Comparison of ENCODE assay signal across 7 cellular contexts in genomic region chrX:108199691-108200090, GRCh38.
DNase-seq lines count a peak whose midpoint lies in the region; ATAC-seq, FAIRE-seq and TF ChIP-seq lines count a peak whose summit lies in the region.

No MANE protein-coding gene starts in this region.

- H3K9me3 ChIP-seq in pancreas = no peaks in the 10 kb centered on the region

- H3K4me1 ChIP-seq in pancreas = no peaks in the 10 kb centered on the region

- TF ChIP-seq CTCF in dorsolateral prefrontal cortex (IDR thresholded peaks at IDR 0.05 in 54 of 56, conservative IDR thresholded peaks at IDR 0.05 in 2 of 56; ENCODE audit: low read depth in 1 of 56, partially characterized antibody in 56 of 56) (peak in 55 of 56 donors; percentile 11 to 69 (median 51)), pancreas (IDR thresholded peaks at IDR 0.05) (no peak)

- H3K4me1 Mint-ChIP-seq in activated T-helper 2 cell treated with anti-CD3 and anti-CD28 coated beads, Interferon-gamma antibody, Interleukin-2, Interleukin-4, amounts not matched to agents 10 μg/mL and 5 μg/mL and 100 μg/mL, durations not matched to agents 14 hours and 24 hours and 36 hours (ENCODE audit: low read depth) = no peaks in the 10 kb centered on the region

- ATAC-seq in GM21423 (IDR thresholded peaks at IDR 0.05; ENCODE audit: unreplicated experiment) (peak; percentile 78), pancreas (peak in 3 of 4 donors; percentile 37 to 64 (median 44))

- no peak overlapping the region for H3K27ac Mint-ChIP-seq in activated T-helper 2 cell treated with anti-CD3 and anti-CD28 coated beads, Interferon-gamma antibody, Interleukin-2, Interleukin-4, amounts not matched to agents 10 μg/mL and 5 μg/mL and 100 μg/mL, durations not matched to agents 14 hours and 24 hours and 36 hours

- H3K27me3 Mint-ChIP-seq in activated T-helper 2 cell treated with anti-CD3 and anti-CD28 coated beads, Interferon-gamma antibody, Interleukin-2, Interleukin-4, amounts not matched to agents 10 μg/mL and 5 μg/mL and 100 μg/mL, durations not matched to agents 14 hours and 24 hours and 36 hours (ENCODE audit: low read depth) = peaks cover 4% of the 10 kb centered on the region

- H3K36me3 ChIP-seq in pancreas = no peaks in the 10 kb centered on the region

- no peaks in the 10 kb centered on the region for H3K9me3 Mint-ChIP-seq in activated T-helper 2 cell treated with anti-CD3 and anti-CD28 coated beads, Interferon-gamma antibody, Interleukin-2, Interleukin-4, amounts not matched to agents 10 μg/mL and 5 μg/mL and 100 μg/mL, durations not matched to agents 14 hours and 24 hours and 36 hours

- no peaks in the 10 kb centered on the region for H3K36me3 Mint-ChIP-seq in activated T-helper 2 cell treated with anti-CD3 and anti-CD28 coated beads, Interferon-gamma antibody, Interleukin-2, Interleukin-4, amounts not matched to agents 10 μg/mL and 5 μg/mL and 100 μg/mL, durations not matched to agents 14 hours and 24 hours and 36 hours (ENCODE audit: low read depth)

- H3K4me3 ChIP-seq in dorsolateral prefrontal cortex (no peak overlapping the region), pancreas (no peak overlapping the region)

- FAIRE-seq in pancreas (lab: Jason Lieb, UNC) = no peak

- WGBS in pancreas, 2 donors = 6 to 13% methylated on average over 4 of the region's 4 CpGs

- H3K4me3 Mint-ChIP-seq in activated T-helper 2 cell treated with anti-CD3 and anti-CD28 coated beads, Interferon-gamma antibody, Interleukin-2, Interleukin-4, amounts not matched to agents 10 μg/mL and 5 μg/mL and 100 μg/mL, durations not matched to agents 14 hours and 24 hours and 36 hours (ENCODE audit: low read depth) = no peak overlapping the region

- intact Hi-C loops in dorsolateral prefrontal cortex (cut with DNase I) (loop anchor here in 1 of 2 donors (10.0 kb wide), 1 partner anchor 1185 kb away; no protein-coding TSS in a partner anchor), pancreas (cut with DNase I) (no loop called here)
- intact Hi-C loops in activated T-helper 2 cell treated with anti-CD3 and anti-CD28 coated beads, Interferon-gamma antibody, Interleukin-2, Interleukin-4, amounts not matched to agents 10 μg/mL and 5 μg/mL and 100 μg/mL, durations not matched to agents 14 hours and 24 hours and 36 hours (cut with micrococcal nuclease) = no loop called here

- H3K27ac ChIP-seq in dorsolateral prefrontal cortex (no peak overlapping the region), pancreas (no peak overlapping the region)

- H3K27me3 ChIP-seq in dorsolateral prefrontal cortex (peaks cover 0 to 98% (median 44%) of the 10 kb centered on the region in 45 donors), pancreas (peaks cover 0 to 27% (median 7%) of the 10 kb centered on the region in 4 donors)

- peak; percentile 30 for DNase-seq in EL
- peak; percentile 3 for DNase-seq in NCI-H2227 treated with DMSO at 0.1 percent for 48 hours (lab: John Stamatoyannopoulos, UW)
- DNase-seq in dorsolateral prefrontal cortex = no peak
- no peak for DNase-seq in pancreas
- no peak for DNase-seq in NCI-H128 (lab: John Stamatoyannopoulos, UW; ENCODE audit: unreplicated experiment)
- DNase-seq in activated T-helper 2 cell treated with anti-CD3 and anti-CD28 coated beads, Interferon-gamma antibody, Interleukin-2, Interleukin-4, amounts not matched to agents 10 μg/mL and 5 μg/mL and 100 μg/mL, durations not matched to agents 14 hours and 24 hours and 36 hours (ENCODE audit: low spot score) = no peak

Comparison
In these comparisons a context has a peak if more than half of its experiments do, and no peak if none do; other contexts are left out.
1. DNase-seq: peak in EL (single experiment) and NCI-H2227 treated with DMSO at 0.1 percent for 48 hours (single experiment); none in dorsolateral prefrontal cortex (0 of 10), pancreas (0 of 6), NCI-H128 (single experiment) and activated T-helper 2 cell treated with anti-CD3 and anti-CD28 coated beads, Interferon-gamma antibody, Interleukin-2, Interleukin-4, amounts not matched to agents 10 μg/mL and 5 μg/mL and 100 μg/mL, durations not matched to agents 14 hours and 24 hours and 36 hours (single experiment).
2. CTCF ChIP-seq: peak in dorsolateral prefrontal cortex (55 of 56); none in pancreas (0 of 4).